Comparison of ENCODE assay signal across 13 cellular contexts in the genomic region with DNA sequence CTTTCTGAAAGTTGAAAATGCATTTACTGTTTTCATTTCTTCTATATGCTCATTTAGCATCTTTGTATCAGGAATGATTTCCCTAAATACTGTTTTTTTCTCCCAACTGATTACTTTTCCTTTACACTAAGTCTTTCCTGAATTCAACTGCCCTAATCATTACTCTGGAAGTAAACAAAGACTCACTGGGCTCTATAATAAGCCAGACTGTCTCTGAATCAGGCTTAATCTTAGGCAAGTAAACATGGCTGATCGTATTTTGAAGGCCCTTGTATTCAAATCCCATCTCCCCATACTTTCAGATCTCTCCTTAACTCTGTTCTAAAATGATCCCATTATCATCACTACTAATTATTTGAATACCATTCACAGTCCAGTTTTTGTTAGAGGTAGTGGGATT.
"Had no signal": no experiment of that assay in that cellular context is flagged by ENCODE, and none has a peak within 500 bp of the region (broad histone marks: within the 10 kb centered on the region; RNA-seq: fewer than 3 reads in every experiment).

No MANE protein-coding gene starts in this region.

- ATAC-seq: effector memory CD8-positive, alpha-beta T cell; esophagus mucosa; foreskin keratinocyte; gastrocnemius medialis; gastroesophageal sphincter; heart left ventricle; heart right ventricle had no signal

- H3K4me1 ChIP-seq: colonic mucosa, esophagus squamous epithelium, foreskin keratinocyte, gastrocnemius medialis, heart left ventricle, heart right ventricle had no signal

- H3K27me3 ChIP-seq: colonic mucosa, dorsolateral prefrontal cortex, esophagus muscularis mucosa, esophagus squamous epithelium, foreskin keratinocyte, gastrocnemius medialis, gastroesophageal sphincter, heart left ventricle, heart right ventricle had no signal

- H3K9me3 ChIP-seq: colonic mucosa, esophagus muscularis mucosa, esophagus squamous epithelium, gastrocnemius medialis, gastroesophageal sphincter, heart left ventricle, heart right ventricle had no signal

- H3K36me3 ChIP-seq: colonic mucosa had no signal

- H3K27ac ChIP-seq: colonic mucosa, coronary artery, dorsolateral prefrontal cortex, epithelial cell of prostate, esophagus muscularis mucosa, esophagus squamous epithelium, foreskin keratinocyte, gastrocnemius medialis, gastroesophageal sphincter, heart left ventricle, heart right ventricle had no signal

- H3K4me3 ChIP-seq: colonic mucosa, coronary artery, dorsolateral prefrontal cortex, esophagus muscularis mucosa, esophagus squamous epithelium, gastrocnemius medialis, gastroesophageal sphincter, heart left ventricle, heart right ventricle had no signal
